In genomic region chr4:150250998-150251651, GRCh38 we compare ENCODE assay signal across 16 cellular contexts.
"Had no signal": no experiment of that assay in that cellular context is flagged by ENCODE, and none has a peak within 500 bp of the region (broad histone marks: within the 10 kb centered on the region; RNA-seq: fewer than 3 reads in every experiment).

No MANE protein-coding gene starts in this region.

- H3K4me3 ChIP-seq: stomach had no signal

- DNase-seq: activated CD4-positive, alpha-beta T cell treated with anti-CD3 and anti-CD28 coated beads for 1 hour; activated CD8-positive, alpha-beta memory T cell treated with anti-CD3 and anti-CD28 coated beads for 24 hours; activated CD8-positive, alpha-beta memory T cell treated with anti-CD3 and anti-CD28 coated beads, Interleukin-2, amount 50 U/mL, for 48 hours; activated effector memory CD4-positive, alpha-beta T cell treated with Interleukin-2 at 50 U/mL for 16 hours; activated naive CD4-positive, alpha-beta T cell treated with anti-CD3 and anti-CD28 coated beads, Interleukin-2, amount 10 ng/mL, durations not matched to agents 7 days and 5 days; activated naive CD8-positive, alpha-beta T cell treated with anti-CD3 and anti-CD28 coated beads, Interleukin-2, amount 50 U/mL, for 24 hours; activated T-cell treated with anti-CD3 and anti-CD28 coated beads, Interleukin-2, amount 50 U/mL, for 48 hours; foreskin keratinocyte; kidney glomerular epithelial cell; left ventricle myocardium superior; stimulated activated CD4-positive, alpha-beta T cell treated with anti-CD3 and anti-CD28 coated beads, Interleukin-2, amount 100 ng/mL, for 24 hours; stomach; T-helper 2 cell had no signal

- H3K4me1 ChIP-seq: foreskin keratinocyte had no signal

- FAIRE-seq: colon had no signal

- ATAC-seq: activated naive CD8-positive, alpha-beta T cell treated with anti-CD3 and anti-CD28 coated beads, Interleukin-2, amount 50 U/mL, for 24 hours; left ventricle myocardium superior had no signal

- H3K27me3 ChIP-seq: foreskin keratinocyte, stomach had no signal

- H3K9me3 ChIP-seq: stomach had no signal

- H3K27ac ChIP-seq: epithelial cell of prostate, foreskin keratinocyte, stomach, VCaP had no signal
